Comparison of ENCODE assay signal across 8 cellular contexts in genomic region chr3:49410102-49410843, GRCh38. TPM values are rescaled to one million over a fixed set of nuclear protein-coding genes. Genes with fewer than 3 reads are reported as not detected.
DNase-seq lines count a peak whose midpoint lies in the region; ATAC-seq and TF ChIP-seq lines count a peak whose summit lies in the region.

No MANE protein-coding gene starts in this region.

- H3K27ac ChIP-seq in HEK293 (ENCODE audit: extremely low read depth, low read depth, low read length): no peak overlapping the region
- H3K27ac ChIP-seq in hepatocyte: peak overlapping the region; percentile 93
- peak overlapping the region; percentile 80 for H3K27ac ChIP-seq in smooth muscle cell (ENCODE audit: low read depth)

- CTCF ChIA-PET in HEK293 (lab: Yijun Ruan, JAX): interaction anchor here (1.0 kb wide), 1 partner anchor 70 kb away, joined by 3 read pairs; no protein-coding TSS in a partner anchor
- CTCF ChIA-PET in activated CD4-positive, alpha-beta memory T cell treated with anti-CD3 and anti-CD28 coated beads for 36 hours (lab: Charles Lee): interaction anchor here (2.2 kb wide), 1 partner anchor 70 kb away, joined by 13 read pairs; the partner anchor contains the start of gene USP4

- H3K4me1 ChIP-seq in HEK293 (ENCODE audit: control insufficient read depth, insufficient read depth, low read length) (peaks cover 19% of the 10 kb centered on the region), hepatocyte (ENCODE audit: insufficient read depth) (peaks cover 25% of the 10 kb centered on the region), smooth muscle cell (ENCODE audit: low read depth) (peaks cover 21% of the 10 kb centered on the region)

- peak overlapping the region; percentile 83 for H3K9ac ChIP-seq in smooth muscle cell (ENCODE audit: low read depth)

- peaks cover 59% of the 10 kb centered on the region for H4K20me1 ChIP-seq in hepatocyte (ENCODE audit: insufficient read depth, poor library complexity, severe bottlenecking)
- peaks cover 61% of the 10 kb centered on the region for H4K20me1 ChIP-seq in smooth muscle cell (ENCODE audit: low read depth)

- H3K9me3 Mint-ChIP-seq in activated CD4-positive, alpha-beta memory T cell treated with anti-CD3 and anti-CD28 coated beads for 36 hours: no peaks in the 10 kb centered on the region

- intact Hi-C loops in activated CD4-positive, alpha-beta memory T cell treated with anti-CD3 and anti-CD28 coated beads for 36 hours (cut with micrococcal nuclease): loop anchor here (2.0 to 10.0 kb wide), 2 partner anchors 33 to 385 kb away; partner anchors contain the start of genes IMPDH2 and NDUFAF3

- 42% methylated on average over 3 of the region's 3 CpGs for WGBS in hepatocyte (ENCODE audit: low lambda C conversion rate, missing lambda C conversion rate)
- WGBS in smooth muscle cell (ENCODE audit: low lambda C conversion rate): 55% methylated on average over 3 of the region's 3 CpGs

- H3K27ac Mint-ChIP-seq in activated CD4-positive, alpha-beta memory T cell treated with anti-CD3 and anti-CD28 coated beads for 36 hours: peak overlapping the region; percentile 91

- H3K4me2 ChIP-seq in hepatocyte (peak overlapping the region; percentile 93), smooth muscle cell (peak overlapping the region; percentile 93)

- H3K79me2 ChIP-seq in hepatocyte: peaks cover 82% of the 10 kb centered on the region
- H3K79me2 ChIP-seq in smooth muscle cell (ENCODE audit: low read depth): peaks cover 78% of the 10 kb centered on the region

- POLR2A ChIA-PET in HEK293 (lab: Yijun Ruan, JAX): interaction anchor here (1.9 kb wide), 1 partner anchor 18 kb away, joined by 17 read pairs; the partner anchor contains the start of gene NICN1
- POLR2A ChIA-PET in activated CD4-positive, alpha-beta memory T cell treated with anti-CD3 and anti-CD28 coated beads for 36 hours (lab: Charles Lee): interaction anchor here (1.1 to 4.6 kb wide), 4 partner anchors 51 to 70 kb away, joined by 4 to 33 read pairs (median 10); partner anchors contain the start of genes GPX1 and USP4

- peaks cover 63% of the 10 kb centered on the region for H3K4me1 Mint-ChIP-seq in activated CD4-positive, alpha-beta memory T cell treated with anti-CD3 and anti-CD28 coated beads for 36 hours (ENCODE audit: low read depth)

- H3K9me3 ChIP-seq in HEK293 (ENCODE audit: control insufficient read depth, insufficient read depth, low read depth, low read length) (no peaks in the 10 kb centered on the region), hepatocyte (ENCODE audit: low read depth) (no peaks in the 10 kb centered on the region), smooth muscle cell (replicated peaks; ENCODE audit: low read depth) (no peaks in the 10 kb centered on the region)

- ATAC-seq in GM21825 (IDR thresholded peaks at IDR 0.05; ENCODE audit: unreplicated experiment) (no peak), HG03565 (IDR thresholded peaks at IDR 0.05; ENCODE audit: unreplicated experiment) (no peak)

- peaks cover 25% of the 10 kb centered on the region for H3K36me3 Mint-ChIP-seq in activated CD4-positive, alpha-beta memory T cell treated with anti-CD3 and anti-CD28 coated beads for 36 hours

- H3K27me3 Mint-ChIP-seq in activated CD4-positive, alpha-beta memory T cell treated with anti-CD3 and anti-CD28 coated beads for 36 hours: no peaks in the 10 kb centered on the region

- no peaks in the 10 kb centered on the region for H3K9me2 ChIP-seq in hepatocyte (replicated peaks; ENCODE audit: insufficient read depth)

- H3K4me3 ChIP-seq in HEK293 (ENCODE audit: low read depth, low read length) (peak overlapping the region; percentile 98), hepatocyte (peak overlapping the region; percentile 40), smooth muscle cell (peak overlapping the region; percentile 83)

- H3K36me3 ChIP-seq in HEK293 (ENCODE audit: control insufficient read depth in 2 of 2, insufficient read depth in 1 of 2, low read length in 2 of 2): peaks cover 0 to 6% of the 10 kb centered on the region in 2 experiments; a peak in 1 of 3 replicates
- no peaks in the 10 kb centered on the region for H3K36me3 ChIP-seq in hepatocyte (replicated peaks; ENCODE audit: insufficient read depth, low read depth)
- H3K36me3 ChIP-seq in smooth muscle cell (ENCODE audit: low read depth): no peaks in the 10 kb centered on the region

- DNase-seq in activated CD4-positive, alpha-beta memory T cell treated with anti-CD3 and anti-CD28 coated beads for 36 hours: no peak
- DNase-seq in hepatocyte (ENCODE audit: low spot score) (no peak), smooth muscle cell (lab: John Stamatoyannopoulos, UW; ENCODE audit: unreplicated experiment) (no peak), DMS 273 treated with DMSO at 0.1 percent for 48 hours (lab: John Stamatoyannopoulos, UW) (no peak), CD1c-positive myeloid dendritic cell (ENCODE audit: extremely low spot score) (no peak)

- no peak overlapping the region for H2AFZ ChIP-seq in hepatocyte
- H2AFZ ChIP-seq in smooth muscle cell (ENCODE audit: low read depth): no peak overlapping the region

- H3F3A ChIP-seq in smooth muscle cell (ENCODE audit: low read depth): peaks cover 13% of the 10 kb centered on the region

- TF ChIP-seq CTCF in HEK293 (tag by site-specific recombination; IDR thresholded peaks at IDR 0.05) (no peak), hepatocyte (IDR thresholded peaks at IDR 0.05; ENCODE audit: poor library complexity) (no peak), smooth muscle cell (IDR thresholded peaks at IDR 0.05; ENCODE audit: borderline replicate concordance, insufficient read depth, poor library complexity, severe bottlenecking) (no peak)

- H3K27me3 ChIP-seq in hepatocyte (no peaks in the 10 kb centered on the region), smooth muscle cell (ENCODE audit: low read depth) (no peaks in the 10 kb centered on the region)

- peak overlapping the region; percentile 90 for H3K4me3 Mint-ChIP-seq in activated CD4-positive, alpha-beta memory T cell treated with anti-CD3 and anti-CD28 coated beads for 36 hours

TF ChIP-seq in HEK293, 187 proteins besides CTCF, POLR2A, EP300 and RAD21:
- no peak for TF ChIP-seq ZNF354C (tag by site-specific recombination; IDR thresholded peaks at IDR 0.05; ENCODE audit: borderline replicate concordance, low read depth)
- no peak for TF ChIP-seq ZNF596 (tag by site-specific recombination; IDR thresholded peaks at IDR 0.05)
- TF ChIP-seq ZBTB49 (tag by site-specific recombination; IDR thresholded peaks at IDR 0.05; ENCODE audit: low read depth): no peak
- TF ChIP-seq ZNF580 (tag by site-specific recombination; IDR thresholded peaks at IDR 0.05): 0 out of 2 replicates have a peak, but pooled peaks have one; percentile 17
- TF ChIP-seq ZNF585B (tag by site-specific recombination; IDR thresholded peaks at IDR 0.05): no peak

RNA-seq across cellular contexts. Expression of gene RHOA, which starts 1.5 kb away (rescaled TPM):
- 100 to 1,000 TPM; 497 to 514 TPM for total RNA-seq in activated CD4-positive, alpha-beta memory T cell treated with anti-CD3 and anti-CD28 coated beads for 36 hours
- 434 and 527 TPM in 2 replicates for total RNA-seq in hepatocyte
- 371 and 392 TPM in 2 replicates for polyA plus RNA-seq in hepatocyte
- total RNA-seq in smooth muscle cell: 530 and 556 TPM in 2 replicates
- 440 and 447 TPM in 2 replicates for polyA plus RNA-seq in smooth muscle cell

RNA-seq across cellular contexts. Expression of gene TCTA, which starts 1.9 kb away (rescaled TPM):
- total RNA-seq in activated CD4-positive, alpha-beta memory T cell treated with anti-CD3 and anti-CD28 coated beads for 36 hours: 10 to 100 TPM in 1 of 2 experiments, 1 to 10 TPM in 1; 9.5 to 10.9 TPM
- 20.9 and 24.5 TPM in 2 replicates for total RNA-seq in hepatocyte
- polyA plus RNA-seq in hepatocyte: 30.1 and 31.6 TPM in 2 replicates
- total RNA-seq in smooth muscle cell: 4.3 and 11.0 TPM in 2 replicates
- 12.8 and 13.6 TPM in 2 replicates for polyA plus RNA-seq in smooth muscle cell

RNA-seq across cellular contexts. Expression of gene AMT, which starts 12.0 kb away (rescaled TPM):
- total RNA-seq in activated CD4-positive, alpha-beta memory T cell treated with anti-CD3 and anti-CD28 coated beads for 36 hours: 1 to 10 TPM; 2.4 to 2.6 TPM
- total RNA-seq in hepatocyte: 19.0 and 26.5 TPM in 2 replicates
- polyA plus RNA-seq in hepatocyte: 32.7 and 39.7 TPM in 2 replicates
- total RNA-seq in smooth muscle cell: 10.9 and 16.1 TPM in 2 replicates
- 19.3 and 21.6 TPM in 2 replicates for polyA plus RNA-seq in smooth muscle cell

RNA-seq across cellular contexts. Expression of gene NICN1, which starts 18.9 kb away (rescaled TPM):
- total RNA-seq in activated CD4-positive, alpha-beta memory T cell treated with anti-CD3 and anti-CD28 coated beads for 36 hours: 10 to 100 TPM; 12.0 to 12.8 TPM
- total RNA-seq in hepatocyte (6.7 and 8.1 TPM in 2 replicates), smooth muscle cell (3.9 TPM in 2 replicates)
- polyA plus RNA-seq in hepatocyte (10.4 and 14.0 TPM in 2 replicates), smooth muscle cell (4.5 and 4.6 TPM in 2 replicates)

RNA-seq across cellular contexts. Expression of gene GPX1, which starts 52.1 kb away (rescaled TPM):
- total RNA-seq in activated CD4-positive, alpha-beta memory T cell treated with anti-CD3 and anti-CD28 coated beads for 36 hours: 100 to 1,000 TPM; 176 to 177 TPM
- total RNA-seq in hepatocyte: 186 and 205 TPM in 2 replicates
- polyA plus RNA-seq in hepatocyte: 437 and 440 TPM in 2 replicates
- total RNA-seq in smooth muscle cell: 148 and 173 TPM in 2 replicates
- 247 and 301 TPM in 2 replicates for polyA plus RNA-seq in smooth muscle cell

Comparison
In these comparisons a context has a peak if more than half of its experiments do, and no peak if none do; other contexts are left out.
1. H3K4me3 ChIP-seq: peak in every context shown above with its lines; median percentile 98 in HEK293; 83 in smooth muscle cell; 40 in hepatocyte.